1 cellular context compared by ENCODE assay signal in the genomic region with DNA sequence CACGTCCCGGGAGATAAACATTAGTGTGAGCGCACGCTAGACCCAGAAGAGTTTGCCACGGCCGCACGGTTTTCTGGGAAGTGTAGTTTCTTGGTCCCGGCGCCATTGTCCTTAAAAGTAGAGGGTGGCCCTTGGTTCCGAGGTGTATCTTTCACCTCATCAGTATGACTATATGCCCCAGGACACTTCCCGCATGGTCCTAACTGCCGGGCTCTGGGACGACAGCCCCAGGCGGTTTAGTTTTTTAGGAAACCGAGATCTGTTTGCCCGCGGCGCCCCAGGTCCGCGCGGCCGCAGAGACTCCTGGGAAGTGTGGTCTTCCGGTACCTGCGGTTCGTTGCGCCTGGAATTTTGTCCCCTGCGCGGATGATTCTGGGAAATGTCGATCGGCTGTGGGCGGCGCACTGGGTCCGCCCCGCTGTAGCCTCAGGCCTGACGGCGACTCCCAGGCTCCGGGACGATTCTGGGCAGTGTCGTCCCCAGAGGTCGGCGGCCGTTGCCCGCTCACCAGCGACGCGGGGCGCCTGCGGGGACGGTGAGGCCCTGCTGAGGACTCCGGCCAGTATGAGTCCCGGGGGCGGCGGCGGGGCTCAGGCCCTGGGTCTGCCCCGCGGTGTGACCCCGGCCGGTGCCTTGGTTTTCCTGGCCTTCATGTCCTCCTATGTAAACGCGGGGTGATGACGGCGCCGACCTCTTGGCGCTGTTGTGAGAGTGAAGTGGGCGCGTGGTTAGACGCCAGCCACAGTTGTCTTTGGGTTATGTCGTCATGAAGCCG.
TF ChIP-seq lines count a peak whose summit lies in the region.

TSS of gene ZNF181 (plus strand) at position 418 of the 775 bp plus-strand sequence. CDS start 795 bp downstream, outside the sequence.

TF ChIP-seq in K562, 482 proteins besides CTCF, POLR2A, EP300 and RAD21 (continued from another document):
- TF ChIP-seq ZBTB33 (CRISPR knock-in tag; IDR thresholded peaks at IDR 0.05) (peak; percentile 2; the same call in 1 of the 2 replicates), THRA (IDR thresholded peaks at IDR 0.05) (no peak), ZNF695 (CRISPR knock-in tag; IDR thresholded peaks at IDR 0.05) (no peak), XRCC5 (IDR thresholded peaks at IDR 0.05; ENCODE audit: low read depth, low read length) (no peak), ZKSCAN3 (CRISPR knock-in tag; IDR thresholded peaks at IDR 0.05) (no peak), BRD9 (IDR thresholded peaks at IDR 0.05; ENCODE audit: low read depth, partially characterized antibody) (peak; percentile 35), NCOR1 (IDR thresholded peaks at IDR 0.05) (peak; percentile 44), CBX1 (IDR thresholded peaks at IDR 0.05; ENCODE audit: low read depth) (peak; percentile 68; the same call in 1 of the 2 replicates), PRPF4 (IDR thresholded peaks at IDR 0.05; ENCODE audit: insufficient read depth, low read depth, low read length, poor library complexity, severe bottlenecking) (peak; percentile 65)
- TF ChIP-seq, protein P1, sequence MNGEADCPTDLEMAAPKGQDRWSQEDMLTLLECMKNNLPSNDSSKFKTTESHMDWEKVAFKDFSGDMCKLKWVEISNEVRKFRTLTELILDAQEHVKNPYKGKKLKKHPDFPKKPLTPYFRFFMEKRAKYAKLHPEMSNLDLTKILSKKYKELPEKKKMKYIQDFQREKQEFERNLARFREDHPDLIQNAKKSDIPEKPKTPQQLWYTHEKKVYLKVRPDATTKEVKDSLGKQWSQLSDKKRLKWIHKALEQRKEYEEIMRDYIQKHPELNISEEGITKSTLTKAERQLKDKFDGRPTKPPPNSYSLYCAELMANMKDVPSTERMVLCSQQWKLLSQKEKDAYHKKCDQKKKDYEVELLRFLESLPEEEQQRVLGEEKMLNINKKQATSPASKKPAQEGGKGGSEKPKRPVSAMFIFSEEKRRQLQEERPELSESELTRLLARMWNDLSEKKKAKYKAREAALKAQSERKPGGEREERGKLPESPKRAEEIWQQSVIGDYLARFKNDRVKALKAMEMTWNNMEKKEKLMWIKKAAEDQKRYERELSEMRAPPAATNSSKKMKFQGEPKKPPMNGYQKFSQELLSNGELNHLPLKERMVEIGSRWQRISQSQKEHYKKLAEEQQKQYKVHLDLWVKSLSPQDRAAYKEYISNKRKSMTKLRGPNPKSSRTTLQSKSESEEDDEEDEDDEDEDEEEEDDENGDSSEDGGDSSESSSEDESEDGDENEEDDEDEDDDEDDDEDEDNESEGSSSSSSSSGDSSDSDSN (IDR thresholded peaks at IDR 0.05; ENCODE audit: borderline replicate concordance in 1 of 2, low read depth in 2 of 2, low read length in 2 of 2), result peak; percentile 68 to 82; a peak in 1 of 4 replicates
- TF ChIP-seq, protein P2, sequence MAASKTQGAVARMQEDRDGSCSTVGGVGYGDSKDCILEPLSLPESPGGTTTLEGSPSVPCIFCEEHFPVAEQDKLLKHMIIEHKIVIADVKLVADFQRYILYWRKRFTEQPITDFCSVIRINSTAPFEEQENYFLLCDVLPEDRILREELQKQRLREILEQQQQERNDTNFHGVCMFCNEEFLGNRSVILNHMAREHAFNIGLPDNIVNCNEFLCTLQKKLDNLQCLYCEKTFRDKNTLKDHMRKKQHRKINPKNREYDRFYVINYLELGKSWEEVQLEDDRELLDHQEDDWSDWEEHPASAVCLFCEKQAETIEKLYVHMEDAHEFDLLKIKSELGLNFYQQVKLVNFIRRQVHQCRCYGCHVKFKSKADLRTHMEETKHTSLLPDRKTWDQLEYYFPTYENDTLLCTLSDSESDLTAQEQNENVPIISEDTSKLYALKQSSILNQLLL (CRISPR knock-in tag; IDR thresholded peaks at IDR 0.05; ENCODE audit: borderline replicate concordance), result 0 out of 2 replicates have a peak, but pooled peaks have one; percentile 8
- TF ChIP-seq, protein P3, sequence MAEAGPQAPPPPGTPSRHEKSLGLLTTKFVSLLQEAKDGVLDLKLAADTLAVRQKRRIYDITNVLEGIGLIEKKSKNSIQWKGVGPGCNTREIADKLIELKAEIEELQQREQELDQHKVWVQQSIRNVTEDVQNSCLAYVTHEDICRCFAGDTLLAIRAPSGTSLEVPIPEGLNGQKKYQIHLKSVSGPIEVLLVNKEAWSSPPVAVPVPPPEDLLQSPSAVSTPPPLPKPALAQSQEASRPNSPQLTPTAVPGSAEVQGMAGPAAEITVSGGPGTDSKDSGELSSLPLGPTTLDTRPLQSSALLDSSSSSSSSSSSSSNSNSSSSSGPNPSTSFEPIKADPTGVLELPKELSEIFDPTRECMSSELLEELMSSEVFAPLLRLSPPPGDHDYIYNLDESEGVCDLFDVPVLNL (CRISPR knock-in tag; IDR thresholded peaks at IDR 0.05; ENCODE audit: low read depth), result 0 out of 2 replicates have a peak, but pooled peaks have one; percentile 34
- TF ChIP-seq, protein P4, sequence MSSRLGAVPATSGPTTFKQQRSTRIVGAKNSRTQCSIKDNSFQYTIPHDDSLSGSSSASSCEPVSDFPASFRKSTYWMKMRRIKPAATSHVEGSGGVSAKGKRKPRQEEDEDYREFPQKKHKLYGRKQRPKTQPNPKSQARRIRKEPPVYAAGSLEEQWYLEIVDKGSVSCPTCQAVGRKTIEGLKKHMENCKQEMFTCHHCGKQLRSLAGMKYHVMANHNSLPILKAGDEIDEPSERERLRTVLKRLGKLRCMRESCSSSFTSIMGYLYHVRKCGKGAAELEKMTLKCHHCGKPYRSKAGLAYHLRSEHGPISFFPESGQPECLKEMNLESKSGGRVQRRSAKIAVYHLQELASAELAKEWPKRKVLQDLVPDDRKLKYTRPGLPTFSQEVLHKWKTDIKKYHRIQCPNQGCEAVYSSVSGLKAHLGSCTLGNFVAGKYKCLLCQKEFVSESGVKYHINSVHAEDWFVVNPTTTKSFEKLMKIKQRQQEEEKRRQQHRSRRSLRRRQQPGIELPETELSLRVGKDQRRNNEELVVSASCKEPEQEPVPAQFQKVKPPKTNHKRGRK (tag; IDR thresholded peaks at IDR 0.05), result no peak
